ENCODE assay signal across 9 cellular contexts in the genomic region with DNA sequence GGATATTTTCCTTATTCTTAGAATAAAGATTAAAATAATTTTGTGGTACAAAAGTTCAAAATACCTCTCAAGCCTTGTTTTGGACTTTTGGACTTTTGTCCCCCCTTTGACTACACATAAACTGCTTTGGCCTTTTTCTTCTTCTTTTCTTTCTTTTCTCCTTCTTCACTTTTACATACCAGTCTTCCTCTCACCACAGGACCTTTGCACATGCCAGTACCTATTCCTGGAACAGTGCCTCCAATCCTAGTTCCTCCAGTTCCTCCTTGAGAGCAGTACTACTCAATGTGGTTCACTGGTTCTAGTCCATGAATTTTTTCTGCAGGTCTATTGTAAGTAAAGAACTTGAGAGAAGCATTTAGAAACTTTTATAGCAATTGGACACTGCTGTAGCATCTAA.
"Had no signal": no experiment of that assay in that cellular context is flagged by ENCODE, and none has a peak within 500 bp of the region (broad histone marks: within the 10 kb centered on the region; RNA-seq: fewer than 3 reads in every experiment).

No MANE protein-coding gene starts in this region.

- H2AFZ ChIP-seq: GM23248, GM23338 had no signal

- FAIRE-seq: H54 had no signal

- H3K4me3 ChIP-seq: GM23248, GM23338 had no signal

- H3K9me3 Mint-ChIP-seq: GM23338, H9, HFFc6 had no signal

- H3K9ac ChIP-seq: GM23248 had no signal

- H3K27ac Mint-ChIP-seq: GM23338, H9, HFFc6 had no signal

- DNase-seq: GM23248, GOT3, H7, H9, HCEC 1CT, HFFc6 had no signal

- H3K27ac ChIP-seq: GM23248 had no signal

- ATAC-seq: GM23338, HCT116 had no signal

- H3K4me2 ChIP-seq: GM23338 had no signal

- H3K4me3 Mint-ChIP-seq: GM23338, H9, HFFc6 had no signal
